In the genomic region with DNA sequence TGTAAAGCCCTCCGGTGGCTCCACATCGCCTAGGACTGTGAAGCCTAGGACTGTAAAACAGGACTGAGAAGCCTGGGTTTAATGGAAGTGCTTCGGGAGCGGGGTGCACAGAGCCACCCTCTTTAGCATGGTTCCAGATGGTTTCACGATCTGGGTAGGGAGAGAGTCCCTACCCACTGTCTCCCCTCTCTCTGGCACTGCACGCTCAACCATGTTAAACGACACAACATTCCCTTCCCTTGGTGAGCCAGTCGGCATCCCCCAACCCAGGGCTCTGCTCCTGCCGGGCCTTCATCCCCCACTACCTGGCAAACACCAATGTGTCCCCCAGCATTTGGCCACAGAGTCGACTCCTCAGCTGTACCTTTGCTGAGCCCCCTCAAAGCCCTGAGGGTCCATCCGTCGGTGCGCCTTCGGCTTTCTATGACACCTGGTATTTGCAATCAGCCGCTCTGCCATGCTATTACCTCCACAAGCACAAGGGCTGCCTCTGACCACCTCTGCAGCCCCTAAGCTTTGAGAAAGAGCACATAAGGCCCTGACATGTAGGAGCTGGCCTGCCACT, we compare ENCODE assay signal across 8 cellular contexts. TPM values are rescaled to one million over a fixed set of nuclear protein-coding genes. Genes with fewer than 3 reads are reported as not detected.
DNase-seq lines count a peak whose midpoint lies in the region; ATAC-seq and TF ChIP-seq lines count a peak whose summit lies in the region.

No MANE protein-coding gene starts in this region.

- intact Hi-C loops in CD4-positive, alpha-beta memory T cell (cut with micrococcal nuclease) = no loop called here
- intact Hi-C loops in esophagus squamous epithelium (cut with DNase I) = no loop called here

- peaks cover 28% of the 10 kb centered on the region for H3K79me2 ChIP-seq in osteoblast (ENCODE audit: insufficient read depth, low read length)

- H3K4me2 ChIP-seq in osteoblast (ENCODE audit: insufficient read depth, low read length) = peak overlapping the region; percentile 95

- H3K4me1 Mint-ChIP-seq in CD4-positive, alpha-beta memory T cell = peaks cover 14 to 41% (median 29%) of the 10 kb centered on the region in 4 donors

- peak overlapping the region; percentile 35 to 95 (median 93) for H3K27ac Mint-ChIP-seq in CD4-positive, alpha-beta memory T cell

- CTCF ChIA-PET in CD4-positive, alpha-beta memory T cell (lab: Charles Lee; ENCODE audit: partially characterized antibody) = interaction anchor here (0.8 to 1.3 kb wide), 4 partner anchors 9 to 74 kb away, joined by 3 to 6 read pairs (median 4); no protein-coding TSS in a partner anchor

- peak overlapping the region; percentile 91 to 96 (median 94) for H3K4me3 Mint-ChIP-seq in CD4-positive, alpha-beta memory T cell

- 81 to 87% methylated on average over 13 to 15 of the region's 15 CpGs for WGBS in esophagus squamous epithelium, 2 donors

- no peaks in the 10 kb centered on the region for H3K27me3 Mint-ChIP-seq in CD4-positive, alpha-beta memory T cell

- H3K9me3 Mint-ChIP-seq in CD4-positive, alpha-beta memory T cell = no peaks in the 10 kb centered on the region

- H4K20me1 ChIP-seq in osteoblast (ENCODE audit: insufficient read depth, low read length) = peaks cover 17% of the 10 kb centered on the region

- TF ChIP-seq POLR2A in Peyer's patch (IDR thresholded peaks at IDR 0.05) (no peak), esophagus squamous epithelium (IDR thresholded peaks at IDR 0.05) (no peak)

- no peak for ATAC-seq in GM18517 (IDR thresholded peaks at IDR 0.05; ENCODE audit: unreplicated experiment)

- H3K27me3 ChIP-seq in CD4-positive, alpha-beta memory T cell (ENCODE audit: insufficient read depth, low read length) = no peaks in the 10 kb centered on the region
- H3K27me3 ChIP-seq in Peyer's patch (no peaks in the 10 kb centered on the region), esophagus squamous epithelium (no peaks in the 10 kb centered on the region), osteoblast (ENCODE audit: insufficient read depth, low read length) (no peaks in the 10 kb centered on the region)

- POLR2A ChIA-PET in CD4-positive, alpha-beta memory T cell (lab: Charles Lee; ENCODE audit: partially characterized antibody) = interaction anchor here (0.6 to 0.7 kb wide), 2 partner anchors 68 to 110 kb away, joined by 3 to 4 read pairs; no protein-coding TSS in a partner anchor

- peak overlapping the region; percentile 76 to 89 for H3K4me3 ChIP-seq in CD4-positive, alpha-beta memory T cell (ENCODE audit: low read length in 2 of 2)
- H3K4me3 ChIP-seq in Peyer's patch = peak overlapping the region; percentile 85 to 98 (median 92)
- H3K4me3 ChIP-seq in esophagus squamous epithelium = peak overlapping the region; percentile 63 to 89 (median 72)
- peak overlapping the region; percentile 93 for H3K4me3 ChIP-seq in osteoblast (ENCODE audit: insufficient read depth, low read length)

- TF ChIP-seq CTCF in Peyer's patch (IDR thresholded peaks at IDR 0.05) (no peak), esophagus squamous epithelium (IDR thresholded peaks at IDR 0.05) (no peak), osteoblast (IDR thresholded peaks at IDR 0.05; ENCODE audit: extremely low read depth, low read depth, low read length) (no peak)

- DNase-seq in CD4-positive, alpha-beta memory T cell = no peak
- peak in 1 of 3 donors; percentile 23 for DNase-seq in Peyer's patch
- no peak for DNase-seq in esophagus squamous epithelium (lab: John Stamatoyannopoulos, UW)
- peak; percentile 84 for DNase-seq in osteoblast (ENCODE audit: insufficient read length, low spot score, missing footprints)
- DNase-seq in HuH-7 (ENCODE audit: low spot score) = no peak
- DNase-seq in glomerular visceral epithelial cell (ENCODE audit: extremely low spot score) = no peak
- no peak for DNase-seq in NCI-H748 treated with DMSO at 0.1 percent for 48 hours (lab: John Stamatoyannopoulos, UW)

- peak overlapping the region; percentile 81 for H2AFZ ChIP-seq in osteoblast (ENCODE audit: low read length)

- H3K36me3 ChIP-seq in CD4-positive, alpha-beta memory T cell (ENCODE audit: insufficient read depth, low read length) = peaks cover 34% of the 10 kb centered on the region
- H3K36me3 ChIP-seq in Peyer's patch = peaks cover 0 to 36% (median 0%) of the 10 kb centered on the region in 3 donors
- H3K36me3 ChIP-seq in esophagus squamous epithelium = peaks cover 5 to 39% (median 19%) of the 10 kb centered on the region in 3 donors
- peaks cover 36% of the 10 kb centered on the region for H3K36me3 ChIP-seq in osteoblast (ENCODE audit: insufficient read depth, low read length)

- H3K9me3 ChIP-seq in CD4-positive, alpha-beta memory T cell (ENCODE audit: control insufficient read depth in 1 of 2, low read length in 2 of 2) = no peaks in the 10 kb centered on the region
- H3K9me3 ChIP-seq in Peyer's patch (no peaks in the 10 kb centered on the region), esophagus squamous epithelium (no peaks in the 10 kb centered on the region), osteoblast (ENCODE audit: low read depth, low read length) (no peaks in the 10 kb centered on the region)

- H3K36me3 Mint-ChIP-seq in CD4-positive, alpha-beta memory T cell = peaks cover 25 to 49% of the 10 kb centered on the region in 2 donors

- H3K27ac ChIP-seq in CD4-positive, alpha-beta memory T cell (ENCODE audit: low read depth, low read length) = peak overlapping the region; percentile 67
- peak overlapping the region in 1 of 4 donors; percentile 56 for H3K27ac ChIP-seq in Peyer's patch
- peak overlapping the region in 3 of 4 donors; percentile 72 to 82 (median 80) for H3K27ac ChIP-seq in esophagus squamous epithelium
- H3K27ac ChIP-seq in osteoblast (ENCODE audit: low read depth, low read length) = peak overlapping the region; percentile 67

- H3K4me1 ChIP-seq in CD4-positive, alpha-beta memory T cell (ENCODE audit: insufficient read depth, low read length) = peaks cover 23% of the 10 kb centered on the region
- H3K4me1 ChIP-seq in Peyer's patch (peaks cover 0 to 15% (median 7%) of the 10 kb centered on the region in 4 donors), esophagus squamous epithelium (peaks cover 14 to 26% (median 22%) of the 10 kb centered on the region in 3 donors), osteoblast (ENCODE audit: insufficient read depth, low read length) (peaks cover 12% of the 10 kb centered on the region)

RNA-seq across cellular contexts. Expression of gene COPS9, which starts 1.1 kb away (rescaled TPM):
- 10 to 100 TPM; 82.2 to 82.5 TPM for total RNA-seq in CD4-positive, alpha-beta memory T cell
- polyA plus RNA-seq in CD4-positive, alpha-beta memory T cell = 100 to 1,000 TPM; 308 to 335 TPM
- total RNA-seq in Peyer's patch = 100 to 1,000 TPM in 3 of 4 donors, 10 to 100 TPM in 1; 57.3 to 113 (median 104) TPM
- 100 to 1,000 TPM; 103 to 225 (median 195) TPM for total RNA-seq in esophagus squamous epithelium
- total RNA-seq in osteoblast = 70.2 and 84.9 TPM in 2 replicates

RNA-seq across cellular contexts. Expression of gene OTOS, which starts 5.4 kb away (rescaled TPM):
- not detected for total RNA-seq in CD4-positive, alpha-beta memory T cell
- polyA plus RNA-seq in CD4-positive, alpha-beta memory T cell = not detected
- total RNA-seq in Peyer's patch (not detected), esophagus squamous epithelium (not detected), osteoblast (not detected in 2 replicates)
